In the genomic region with DNA sequence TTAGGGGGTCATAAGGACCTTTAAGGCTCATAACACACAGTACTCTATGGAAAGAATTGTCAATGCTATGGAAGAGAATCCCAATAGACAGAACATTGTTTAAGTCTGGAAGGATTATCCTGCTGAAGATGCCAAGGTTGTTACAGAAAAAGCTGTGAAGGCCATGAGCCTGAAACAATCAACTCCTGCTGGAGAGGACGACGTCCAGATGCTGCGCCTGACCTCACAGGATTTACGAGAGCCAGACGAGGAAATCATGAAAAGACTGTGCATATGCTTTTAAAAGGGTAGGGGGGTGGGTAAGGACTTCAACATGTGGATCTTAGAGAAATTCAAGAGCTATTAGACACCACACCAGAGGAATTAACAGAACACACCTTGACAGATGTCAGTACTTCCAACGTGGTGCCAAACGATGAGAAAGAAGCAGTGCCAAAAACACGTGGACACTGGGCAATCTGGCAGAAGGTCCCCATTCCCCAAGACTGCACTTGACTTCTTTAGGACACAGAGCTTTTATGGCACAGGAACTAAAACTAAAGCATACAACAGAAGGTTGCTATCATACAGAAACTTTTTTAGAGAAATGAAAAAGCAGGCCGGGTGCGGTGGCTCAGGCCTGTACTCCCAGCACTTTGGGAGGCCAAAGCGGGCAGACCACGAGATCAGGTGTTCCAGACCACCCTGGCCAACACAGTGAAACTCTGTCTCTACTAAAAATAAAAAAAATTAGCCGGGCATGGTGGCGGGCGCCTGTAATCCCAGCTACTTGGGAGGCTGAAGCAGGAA, we compare ENCODE assay signal across 1 cellular context.
TF ChIP-seq lines count a peak whose summit lies in the region.

No MANE protein-coding gene starts in this region.

TF ChIP-seq in WTC11, 78 proteins besides CTCF, POLR2A, EP300 and RAD21 (continued from another document):
- TF ChIP-seq, protein P1, sequence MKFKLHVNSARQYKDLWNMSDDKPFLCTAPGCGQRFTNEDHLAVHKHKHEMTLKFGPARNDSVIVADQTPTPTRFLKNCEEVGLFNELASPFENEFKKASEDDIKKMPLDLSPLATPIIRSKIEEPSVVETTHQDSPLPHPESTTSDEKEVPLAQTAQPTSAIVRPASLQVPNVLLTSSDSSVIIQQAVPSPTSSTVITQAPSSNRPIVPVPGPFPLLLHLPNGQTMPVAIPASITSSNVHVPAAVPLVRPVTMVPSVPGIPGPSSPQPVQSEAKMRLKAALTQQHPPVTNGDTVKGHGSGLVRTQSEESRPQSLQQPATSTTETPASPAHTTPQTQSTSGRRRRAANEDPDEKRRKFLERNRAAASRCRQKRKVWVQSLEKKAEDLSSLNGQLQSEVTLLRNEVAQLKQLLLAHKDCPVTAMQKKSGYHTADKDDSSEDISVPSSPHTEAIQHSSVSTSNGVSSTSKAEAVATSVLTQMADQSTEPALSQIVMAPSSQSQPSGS (CRISPR knock-in tag; IDR thresholded peaks at IDR 0.05; ENCODE audit: borderline replicate concordance, low read depth) = no peak
